ENCODE assay signal across 1 cellular context in the genomic region with DNA sequence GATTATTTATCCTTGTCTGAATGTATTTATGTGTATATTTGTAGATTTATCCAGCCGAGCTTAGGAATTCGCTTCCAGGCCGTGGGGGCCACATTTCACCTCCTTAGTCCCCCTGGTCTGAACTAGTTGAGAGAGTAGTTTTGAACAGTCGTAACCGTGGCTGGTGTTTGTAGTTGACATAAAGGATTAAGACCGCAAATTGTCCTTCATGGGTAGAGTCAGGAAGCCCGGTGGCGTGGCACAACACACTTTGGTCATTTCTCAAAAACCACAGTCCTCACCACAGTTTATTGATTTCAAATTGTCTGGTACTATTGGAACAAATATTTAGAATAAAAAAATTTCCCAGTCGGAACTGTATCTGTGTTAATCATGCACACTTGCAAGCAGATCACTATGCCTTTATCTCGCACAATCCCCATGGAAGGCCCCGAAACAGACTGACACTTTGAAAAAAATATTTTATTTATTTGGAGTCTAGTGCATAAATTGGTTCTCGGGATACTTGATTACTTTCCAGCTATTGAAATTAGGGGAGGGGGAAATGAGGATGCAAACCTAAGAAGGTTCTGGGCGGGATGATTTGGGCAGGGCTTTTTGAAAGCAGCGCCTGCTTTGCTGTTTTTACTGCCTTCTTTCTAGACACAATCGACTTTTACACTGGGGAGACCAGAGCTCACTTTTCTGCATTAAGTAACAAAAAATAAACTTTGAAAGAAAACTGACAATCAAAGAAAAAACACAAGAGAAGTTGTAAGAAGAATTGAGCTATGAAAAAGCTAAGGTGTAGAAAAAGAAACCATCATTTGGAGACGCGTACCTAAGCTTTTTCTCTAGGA.
TF ChIP-seq lines count a peak whose summit lies in the region.

No MANE protein-coding gene starts in this region.

TF ChIP-seq in HepG2, 621 proteins besides CTCF, POLR2A, EP300 and RAD21 (continued from another document and continues in another):
- TF ChIP-seq, protein P1, sequence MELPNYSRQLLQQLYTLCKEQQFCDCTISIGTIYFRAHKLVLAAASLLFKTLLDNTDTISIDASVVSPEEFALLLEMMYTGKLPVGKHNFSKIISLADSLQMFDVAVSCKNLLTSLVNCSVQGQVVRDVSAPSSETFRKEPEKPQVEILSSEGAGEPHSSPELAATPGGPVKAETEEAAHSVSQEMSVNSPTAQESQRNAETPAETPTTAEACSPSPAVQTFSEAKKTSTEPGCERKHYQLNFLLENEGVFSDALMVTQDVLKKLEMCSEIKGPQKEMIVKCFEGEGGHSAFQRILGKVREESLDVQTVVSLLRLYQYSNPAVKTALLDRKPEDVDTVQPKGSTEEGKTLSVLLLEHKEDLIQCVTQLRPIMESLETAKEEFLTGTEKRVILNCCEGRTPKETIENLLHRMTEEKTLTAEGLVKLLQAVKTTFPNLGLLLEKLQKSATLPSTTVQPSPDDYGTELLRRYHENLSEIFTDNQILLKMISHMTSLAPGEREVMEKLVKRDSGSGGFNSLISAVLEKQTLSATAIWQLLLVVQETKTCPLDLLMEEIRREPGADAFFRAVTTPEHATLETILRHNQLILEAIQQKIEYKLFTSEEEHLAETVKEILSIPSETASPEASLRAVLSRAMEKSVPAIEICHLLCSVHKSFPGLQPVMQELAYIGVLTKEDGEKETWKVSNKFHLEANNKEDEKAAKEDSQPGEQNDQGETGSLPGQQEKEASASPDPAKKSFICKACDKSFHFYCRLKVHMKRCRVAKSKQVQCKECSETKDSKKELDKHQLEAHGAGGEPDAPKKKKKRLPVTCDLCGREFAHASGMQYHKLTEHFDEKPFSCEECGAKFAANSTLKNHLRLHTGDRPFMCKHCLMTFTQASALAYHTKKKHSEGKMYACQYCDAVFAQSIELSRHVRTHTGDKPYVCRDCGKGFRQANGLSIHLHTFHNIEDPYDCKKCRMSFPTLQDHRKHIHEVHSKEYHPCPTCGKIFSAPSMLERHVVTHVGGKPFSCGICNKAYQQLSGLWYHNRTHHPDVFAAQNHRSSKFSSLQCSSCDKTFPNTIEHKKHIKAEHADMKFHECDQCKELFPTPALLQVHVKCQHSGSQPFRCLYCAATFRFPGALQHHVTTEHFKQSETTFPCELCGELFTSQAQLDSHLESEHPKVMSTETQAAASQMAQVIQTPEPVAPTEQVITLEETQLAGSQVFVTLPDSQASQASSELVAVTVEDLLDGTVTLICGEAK (IDR thresholded peaks at IDR 0.05), result no peak
- TF ChIP-seq, protein P1 (CRISPR knock-in tag; IDR thresholded peaks at IDR 0.05), result no peak
- no peak for TF ChIP-seq JARID2 (CRISPR knock-in tag; IDR thresholded peaks at IDR 0.05; ENCODE audit: insufficient replicate concordance)
- TF ChIP-seq ZKSCAN8 (CRISPR knock-in tag; IDR thresholded peaks at IDR 0.05; ENCODE audit: borderline replicate concordance), result 0 out of 2 replicates have a peak, but pooled peaks have one; percentile 57
- TF ChIP-seq, protein P2, sequence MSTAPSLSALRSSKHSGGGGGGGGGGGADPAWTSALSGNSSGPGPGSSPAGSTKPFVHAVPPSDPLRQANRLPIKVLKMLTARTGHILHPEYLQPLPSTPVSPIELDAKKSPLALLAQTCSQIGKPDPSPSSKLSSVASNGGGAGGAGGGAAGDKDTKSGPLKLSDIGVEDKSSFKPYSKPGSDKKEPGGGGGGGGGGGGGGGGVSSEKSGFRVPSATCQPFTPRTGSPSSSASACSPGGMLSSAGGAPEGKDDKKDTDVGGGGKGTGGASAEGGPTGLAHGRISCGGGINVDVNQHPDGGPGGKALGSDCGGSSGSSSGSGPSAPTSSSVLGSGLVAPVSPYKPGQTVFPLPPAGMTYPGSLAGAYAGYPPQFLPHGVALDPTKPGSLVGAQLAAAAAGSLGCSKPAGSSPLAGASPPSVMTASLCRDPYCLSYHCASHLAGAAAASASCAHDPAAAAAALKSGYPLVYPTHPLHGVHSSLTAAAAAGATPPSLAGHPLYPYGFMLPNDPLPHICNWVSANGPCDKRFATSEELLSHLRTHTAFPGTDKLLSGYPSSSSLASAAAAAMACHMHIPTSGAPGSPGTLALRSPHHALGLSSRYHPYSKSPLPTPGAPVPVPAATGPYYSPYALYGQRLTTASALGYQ (CRISPR knock-in tag; IDR thresholded peaks at IDR 0.05), result peak; percentile 82; the same call in 1 of the 2 replicates
- TF ChIP-seq ZFP91 (CRISPR knock-in tag; IDR thresholded peaks at IDR 0.05; ENCODE audit: borderline replicate concordance), result no peak
- peak; percentile 91 for TF ChIP-seq GATAD2A (CRISPR knock-in tag; IDR thresholded peaks at IDR 0.05)
- TF ChIP-seq ELF1 (CRISPR knock-in tag; IDR thresholded peaks at IDR 0.05), result peak; percentile 22; the same call in 1 of the 2 replicates
- no peak for TF ChIP-seq ZNF232 (CRISPR knock-in tag; IDR thresholded peaks at IDR 0.05; ENCODE audit: borderline replicate concordance)
- TF ChIP-seq TEAD2 (CRISPR knock-in tag; IDR thresholded peaks at IDR 0.05), result no peak
- TF ChIP-seq ZBED4 (CRISPR knock-in tag; IDR thresholded peaks at IDR 0.05; ENCODE audit: borderline replicate concordance), result no peak
- no peak for TF ChIP-seq ZNF629 (CRISPR knock-in tag; conservative IDR thresholded peaks at IDR 0.05)
- no peak for TF ChIP-seq ZNF326 (CRISPR knock-in tag; IDR thresholded peaks at IDR 0.05; ENCODE audit: borderline replicate concordance)
- no peak for TF ChIP-seq ZNF451 (CRISPR knock-in tag; IDR thresholded peaks at IDR 0.05)
- no peak for TF ChIP-seq ZNF557 (CRISPR knock-in tag; IDR thresholded peaks at IDR 0.05)
- TF ChIP-seq ZNF33A (CRISPR knock-in tag; IDR thresholded peaks at IDR 0.05; ENCODE audit: borderline replicate concordance), result no peak
- no peak for TF ChIP-seq ZNF605 (CRISPR knock-in tag; IDR thresholded peaks at IDR 0.05)
- no peak for TF ChIP-seq MYC (CRISPR knock-in tag; IDR thresholded peaks at IDR 0.05; ENCODE audit: borderline replicate concordance)
- no peak for TF ChIP-seq PCBP2 (optimal IDR thresholded peaks at IDR 0.05; ENCODE audit: low read depth, low read length, poor library complexity, severe bottlenecking)
- TF ChIP-seq ZNF44 (CRISPR knock-in tag; IDR thresholded peaks at IDR 0.05), result no peak
- TF ChIP-seq ZNF205 (CRISPR knock-in tag; IDR thresholded peaks at IDR 0.05), result no peak; the same call in 1 of the 2 replicates
- TF ChIP-seq, protein P3, sequence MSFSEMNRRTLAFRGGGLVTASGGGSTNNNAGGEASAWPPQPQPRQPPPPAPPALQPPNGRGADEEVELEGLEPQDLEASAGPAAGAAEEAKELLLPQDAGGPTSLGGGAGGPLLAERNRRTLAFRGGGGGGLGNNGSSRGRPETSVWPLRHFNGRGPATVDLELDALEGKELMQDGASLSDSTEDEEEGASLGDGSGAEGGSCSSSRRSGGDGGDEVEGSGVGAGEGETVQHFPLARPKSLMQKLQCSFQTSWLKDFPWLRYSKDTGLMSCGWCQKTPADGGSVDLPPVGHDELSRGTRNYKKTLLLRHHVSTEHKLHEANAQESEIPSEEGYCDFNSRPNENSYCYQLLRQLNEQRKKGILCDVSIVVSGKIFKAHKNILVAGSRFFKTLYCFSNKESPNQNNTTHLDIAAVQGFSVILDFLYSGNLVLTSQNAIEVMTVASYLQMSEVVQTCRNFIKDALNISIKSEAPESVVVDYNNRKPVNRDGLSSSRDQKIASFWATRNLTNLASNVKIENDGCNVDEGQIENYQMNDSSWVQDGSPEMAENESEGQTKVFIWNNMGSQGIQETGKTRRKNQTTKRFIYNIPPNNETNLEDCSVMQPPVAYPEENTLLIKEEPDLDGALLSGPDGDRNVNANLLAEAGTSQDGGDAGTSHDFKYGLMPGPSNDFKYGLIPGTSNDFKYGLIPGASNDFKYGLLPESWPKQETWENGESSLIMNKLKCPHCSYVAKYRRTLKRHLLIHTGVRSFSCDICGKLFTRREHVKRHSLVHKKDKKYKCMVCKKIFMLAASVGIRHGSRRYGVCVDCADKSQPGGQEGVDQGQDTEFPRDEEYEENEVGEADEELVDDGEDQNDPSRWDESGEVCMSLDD (CRISPR knock-in tag; IDR thresholded peaks at IDR 0.05; ENCODE audit: borderline replicate concordance), result peak; percentile 71; the same call in 1 of the 2 replicates
- TF ChIP-seq ZNF333 (CRISPR knock-in tag; IDR thresholded peaks at IDR 0.05; ENCODE audit: borderline replicate concordance), result no peak
- TF ChIP-seq, protein P4, sequence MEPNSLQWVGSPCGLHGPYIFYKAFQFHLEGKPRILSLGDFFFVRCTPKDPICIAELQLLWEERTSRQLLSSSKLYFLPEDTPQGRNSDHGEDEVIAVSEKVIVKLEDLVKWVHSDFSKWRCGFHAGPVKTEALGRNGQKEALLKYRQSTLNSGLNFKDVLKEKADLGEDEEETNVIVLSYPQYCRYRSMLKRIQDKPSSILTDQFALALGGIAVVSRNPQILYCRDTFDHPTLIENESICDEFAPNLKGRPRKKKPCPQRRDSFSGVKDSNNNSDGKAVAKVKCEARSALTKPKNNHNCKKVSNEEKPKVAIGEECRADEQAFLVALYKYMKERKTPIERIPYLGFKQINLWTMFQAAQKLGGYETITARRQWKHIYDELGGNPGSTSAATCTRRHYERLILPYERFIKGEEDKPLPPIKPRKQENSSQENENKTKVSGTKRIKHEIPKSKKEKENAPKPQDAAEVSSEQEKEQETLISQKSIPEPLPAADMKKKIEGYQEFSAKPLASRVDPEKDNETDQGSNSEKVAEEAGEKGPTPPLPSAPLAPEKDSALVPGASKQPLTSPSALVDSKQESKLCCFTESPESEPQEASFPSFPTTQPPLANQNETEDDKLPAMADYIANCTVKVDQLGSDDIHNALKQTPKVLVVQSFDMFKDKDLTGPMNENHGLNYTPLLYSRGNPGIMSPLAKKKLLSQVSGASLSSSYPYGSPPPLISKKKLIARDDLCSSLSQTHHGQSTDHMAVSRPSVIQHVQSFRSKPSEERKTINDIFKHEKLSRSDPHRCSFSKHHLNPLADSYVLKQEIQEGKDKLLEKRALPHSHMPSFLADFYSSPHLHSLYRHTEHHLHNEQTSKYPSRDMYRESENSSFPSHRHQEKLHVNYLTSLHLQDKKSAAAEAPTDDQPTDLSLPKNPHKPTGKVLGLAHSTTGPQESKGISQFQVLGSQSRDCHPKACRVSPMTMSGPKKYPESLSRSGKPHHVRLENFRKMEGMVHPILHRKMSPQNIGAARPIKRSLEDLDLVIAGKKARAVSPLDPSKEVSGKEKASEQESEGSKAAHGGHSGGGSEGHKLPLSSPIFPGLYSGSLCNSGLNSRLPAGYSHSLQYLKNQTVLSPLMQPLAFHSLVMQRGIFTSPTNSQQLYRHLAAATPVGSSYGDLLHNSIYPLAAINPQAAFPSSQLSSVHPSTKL (CRISPR knock-in tag; IDR thresholded peaks at IDR 0.05), result peak; percentile 86
- no peak for TF ChIP-seq ZMAT3 (CRISPR knock-in tag; conservative IDR thresholded peaks at IDR 0.05)
- TF ChIP-seq ZSCAN20 (CRISPR knock-in tag; IDR thresholded peaks at IDR 0.05; ENCODE audit: borderline replicate concordance), result 0 out of 2 replicates have a peak, but pooled peaks have one; percentile 36
- TF ChIP-seq FOXA3 (CRISPR knock-in tag; IDR thresholded peaks at IDR 0.05), result peak; percentile 87
